ENCODE assay signal across 29 cellular contexts in genomic region chr7:147595076-147595475, GRCh38.
"Had no signal": no experiment of that assay in that cellular context is flagged by ENCODE, and none has a peak within 500 bp of the region (broad histone marks: within the 10 kb centered on the region; RNA-seq: fewer than 3 reads in every experiment).

No MANE protein-coding gene starts in this region.

- H3K27me3 ChIP-seq: adrenal gland, body of pancreas, Peyer's patch, SJSA1 had no signal

- H3K36me3 ChIP-seq: adrenal gland, Peyer's patch, SJSA1 had no signal

- H3K4me1 Mint-ChIP-seq: activated B cell treated with CpG ODN at 0.5 μM for 24 hours; activated T-helper 17 cell treated with anti-CD3 and anti-CD28 coated beads, Interleukin-2, amount 50 U/mL, for 72 hours had no signal

- DNase-seq: activated B cell treated with CpG ODN at 0.5 μM for 24 hours; activated CD4-positive, alpha-beta T cell treated with anti-CD3 and anti-CD28 coated beads for 4 hours; activated CD4-positive, CD25-positive, alpha-beta regulatory T cell treated with anti-CD3 and anti-CD28 coated beads, Interleukin-2, amount 50 U/mL, for 72 hours; activated CD8-positive, alpha-beta T cell treated with anti-CD3 and anti-CD28 coated beads for 36 hours; activated effector memory CD4-positive, alpha-beta T cell treated with anti-CD3 and anti-CD28 coated beads, Interleukin-2, amount 50 U/mL, for 16 hours; activated naive CD4-positive, alpha-beta T cell; activated T-cell treated with anti-CD3 and anti-CD28 coated beads, Interleukin-2, amount 50 U/mL, for 1 hour; activated T-cell treated with anti-CD3 and anti-CD28 coated beads, Interleukin-2, amount 50 U/mL, for 72 hours; adrenal gland; body of pancreas; caudate nucleus; cerebellar nuclear complex; NCI-H1105; NCI-H1417 treated with DMSO at 0.1 percent for 48 hours; NCI-H187 treated with DMSO at 0.1 percent for 48 hours; NCI-H2081 treated with DMSO at 0.1 percent for 48 hours; NCI-H345; NCI-H524 treated with DMSO at 0.1 percent for 48 hours; Peyer's patch; RPMI8226; SHP77 treated with DMSO at 0.1 percent for 48 hours; SW 1271; T-helper 1 cell; T-helper 2 cell; T-helper 9 cell had no signal

- ATAC-seq: activated CD8-positive, alpha-beta T cell treated with anti-CD3 and anti-CD28 coated beads for 36 hours; activated naive CD4-positive, alpha-beta T cell treated with anti-CD3 and anti-CD28 coated beads, Interleukin-2, amount 50 U/mL, for 72 hours; activated T-cell treated with anti-CD3 and anti-CD28 coated beads, Interleukin-2, amount 50 U/mL, for 72 hours; activated T-helper 17 cell treated with anti-CD3 and anti-CD28 coated beads, Interleukin-2, amount 50 U/mL, for 72 hours; body of pancreas had no signal

- H3K4me3 ChIP-seq: adrenal gland, body of pancreas, Peyer's patch, SJSA1 had no signal

- H3K27me3 Mint-ChIP-seq: activated B cell treated with CpG ODN at 0.5 μM for 24 hours; activated CD8-positive, alpha-beta T cell treated with anti-CD3 and anti-CD28 coated beads for 36 hours; activated T-helper 17 cell treated with anti-CD3 and anti-CD28 coated beads, Interleukin-2, amount 50 U/mL, for 72 hours had no signal

- H3K9me3 ChIP-seq: adrenal gland, body of pancreas, SJSA1 had no signal

- H3K4me1 ChIP-seq: adrenal gland, body of pancreas, Peyer's patch, SJSA1 had no signal

- H3K27ac ChIP-seq: adrenal gland, body of pancreas, Peyer's patch, SJSA1, VCaP had no signal

- H3K4me3 Mint-ChIP-seq: activated B cell treated with CpG ODN at 0.5 μM for 24 hours; activated CD8-positive, alpha-beta T cell treated with anti-CD3 and anti-CD28 coated beads for 36 hours; activated T-cell treated with anti-CD3 and anti-CD28 coated beads, Interleukin-2, amount 50 U/mL, for 72 hours; activated T-helper 17 cell treated with anti-CD3 and anti-CD28 coated beads, Interleukin-2, amount 50 U/mL, for 72 hours had no signal

- H3K27ac Mint-ChIP-seq: activated B cell treated with CpG ODN at 0.5 μM for 24 hours; activated CD8-positive, alpha-beta T cell treated with anti-CD3 and anti-CD28 coated beads for 36 hours; activated naive CD4-positive, alpha-beta T cell treated with anti-CD3 and anti-CD28 coated beads, Interleukin-2, amount 50 U/mL, for 72 hours; activated T-cell treated with anti-CD3 and anti-CD28 coated beads, Interleukin-2, amount 50 U/mL, for 72 hours; activated T-helper 17 cell treated with anti-CD3 and anti-CD28 coated beads, Interleukin-2, amount 50 U/mL, for 72 hours had no signal
